Comparison of ENCODE assay signal across 14 cellular contexts in the genomic region with DNA sequence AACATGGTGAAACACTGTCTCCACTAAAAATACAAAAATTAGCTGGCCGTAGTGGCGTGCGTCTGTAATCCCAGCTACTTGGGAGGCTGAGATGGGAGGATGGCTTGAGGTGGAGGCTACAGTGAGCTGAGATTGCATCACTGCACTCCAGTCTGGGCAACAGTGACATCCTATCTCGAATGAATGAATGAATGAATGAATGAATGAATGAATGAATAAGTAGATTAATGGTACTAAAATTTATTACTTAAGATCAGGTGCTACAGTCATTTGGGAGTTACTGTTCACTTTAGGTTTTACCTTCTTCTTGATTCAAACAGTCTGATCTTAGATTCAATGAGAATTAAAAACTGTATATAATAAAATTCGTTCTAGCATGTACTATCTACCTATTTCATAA. TPM values are rescaled to one million over a fixed set of nuclear protein-coding genes. Genes with fewer than 3 reads are reported as not detected.
DNase-seq lines count a peak whose midpoint lies in the region; ATAC-seq, FAIRE-seq and TF ChIP-seq lines count a peak whose summit lies in the region.
"Had no signal": no experiment of that assay in that cellular context is flagged by ENCODE, and none has a peak within 500 bp of the region (broad histone marks: within the 10 kb centered on the region; RNA-seq: fewer than 3 reads in every experiment).

No MANE protein-coding gene starts in this region.

- H3K4me3 Mint-ChIP-seq in Calu3 (ENCODE audit: low read depth, unreplicated experiment): peak overlapping the region; percentile 48
- H3K4me3 Mint-ChIP-seq: CD4-positive, alpha-beta memory T cell had no signal

- CTCF ChIA-PET in Calu3 (lab: Charles Lee): interaction anchor here (1.0 kb wide), 1 partner anchor 54 kb away, joined by 3 read pairs; no protein-coding TSS in a partner anchor
- CTCF ChIA-PET in OCI-LY7 (lab: Charles Lee; ENCODE audit: unreplicated experiment): no interaction called here
- CTCF ChIA-PET in K562 (lab: Yijun Ruan, JAX; ENCODE audit: low intra/inter-chr PET ratio): interaction anchor here (0.5 kb wide), 1 partner anchor 11 kb away, joined by 3 read pairs; no protein-coding TSS in a partner anchor

- H3K4me3 ChIP-seq in OCI-LY7 (ENCODE audit: low read depth, low read length, poor library complexity, severe bottlenecking) (no peak overlapping the region), K562 (no peak overlapping the region), pancreas (no peak overlapping the region), tibial artery (no peak overlapping the region), transverse colon (no peak overlapping the region)
- H3K4me3 ChIP-seq: GM23248 had no signal

- no TSS peak for BruUV-seq in Calu3 (replicated peaks; lab: Mats Ljungman, UMichigan)
- TSS peak; percentile 1 for BruUV-seq in OCI-LY7 (replicated peaks; lab: Mats Ljungman, UMichigan)
- BruUV-seq in K562 (replicated peaks; lab: Mats Ljungman, UMichigan): no TSS peak

- no peaks in the 10 kb centered on the region for H3K9me3 Mint-ChIP-seq in Calu3 (ENCODE audit: low read depth, unreplicated experiment)
- H3K9me3 Mint-ChIP-seq: CD4-positive, alpha-beta memory T cell had no signal

- POLR2A ChIA-PET in OCI-LY7 (lab: Charles Lee) (no interaction called here), K562 (lab: Yijun Ruan, JAX) (no interaction called here)

- intact Hi-C loops in Calu3 (cut with micrococcal nuclease; ENCODE audit: unreplicated experiment) (loop anchor here (5.0 kb wide), 3 partner anchors 36 to 74 kb away; a partner anchor contains a TSS), OCI-LY7 (cut with micrococcal nuclease; ENCODE audit: unreplicated experiment) (no loop called here), K562 (cut with micrococcal nuclease) (no loop called here), pancreas (cut with DNase I) (no loop called here), tibial artery (cut with DNase I; ENCODE audit: low total_unique reads) (no loop called here), transverse colon (cut with DNase I; ENCODE audit: low total_unique reads) (no loop called here)

- TF ChIP-seq EP300 in K562 (IDR thresholded peaks at IDR 0.05; ENCODE audit: low read length) (no peak), transverse colon (IDR thresholded peaks at IDR 0.05; ENCODE audit: low read depth) (no peak)

- no peak overlapping the region for H3K27ac ChIP-seq in OCI-LY7 (ENCODE audit: low read depth, low read length, poor library complexity, severe bottlenecking)
- no peak overlapping the region for H3K27ac ChIP-seq in K562 (ENCODE audit: extremely low read depth, low read depth, low read length)
- H3K27ac ChIP-seq in pancreas: peak overlapping the region in 3 of 4 donors; percentile 17 to 64 (median 44)
- no peak overlapping the region for H3K27ac ChIP-seq in tibial artery
- H3K27ac ChIP-seq in transverse colon: no peak overlapping the region
- H3K27ac ChIP-seq: C4-2B, GM23248 had no signal

- WGBS in K562 (ENCODE audit: insufficient coverage, low coverage, missing lambda C conversion rate): 46% methylated on average over 5 of the region's 5 CpGs
- 52 to 54% methylated on average over 5 of the region's 5 CpGs for WGBS in pancreas, 2 donors
- WGBS in transverse colon (ENCODE audit: low coverage in 1 of 2), 2 donors: 87 to 88% methylated on average over 5 of the region's 5 CpGs

- FAIRE-seq in K562 (lab: Jason Lieb, UNC) (no peak), pancreas (lab: Jason Lieb, UNC) (no peak)
- FAIRE-seq: A204.1, G401.6 had no signal

- TF ChIP-seq RAD21 in K562 (CRISPR knock-in tag; conservative IDR thresholded peaks at IDR 0.05 in 1 of 2, IDR thresholded peaks at IDR 0.05 in 1 of 2): no peak

- no peaks in the 10 kb centered on the region for H3K36me3 Mint-ChIP-seq in Calu3 (ENCODE audit: insufficient read depth, unreplicated experiment)

- H3K9me2 ChIP-seq in OCI-LY7 (ENCODE audit: insufficient read depth, low read length): no peaks in the 10 kb centered on the region

- H3K27me3 Mint-ChIP-seq in Calu3 (ENCODE audit: unreplicated experiment): no peaks in the 10 kb centered on the region
- H3K27me3 Mint-ChIP-seq: CD4-positive, alpha-beta memory T cell had no signal

- H3K4me1 ChIP-seq in OCI-LY7 (ENCODE audit: insufficient read depth, low read length, poor library complexity, severe bottlenecking) (no peaks in the 10 kb centered on the region), K562 (replicated peaks in 1 of 2; ENCODE audit: control insufficient read depth in 2 of 2, insufficient read depth in 2 of 2, low read length in 2 of 2) (no peaks in the 10 kb centered on the region; a peak in 1 of 5 replicates), pancreas (peaks cover 20 to 30% (median 22%) of the 10 kb centered on the region in 3 donors), tibial artery (no peaks in the 10 kb centered on the region), transverse colon (peaks cover 0 to 6% (median 2%) of the 10 kb centered on the region in 4 donors)
- H3K4me1 ChIP-seq: BE2C had no signal

- TF ChIP-seq POLR2A in K562 (conservative IDR thresholded peaks at IDR 0.05): no peak
- TF ChIP-seq POLR2A in transverse colon (IDR thresholded peaks at IDR 0.05): no peak

- H3K9ac ChIP-seq in K562 (ENCODE audit: insufficient read depth in 1 of 2, low read depth in 2 of 2, low read length in 2 of 2): no peak overlapping the region
- H3K9ac ChIP-seq: GM23248 had no signal

- H3K36me3 ChIP-seq in OCI-LY7 (ENCODE audit: insufficient read depth, low read length): peaks cover 24% of the 10 kb centered on the region
- no peaks in the 10 kb centered on the region for H3K36me3 ChIP-seq in K562 (ENCODE audit: control insufficient read depth, insufficient read depth, low read length)
- no peaks in the 10 kb centered on the region for H3K36me3 ChIP-seq in pancreas
- peaks cover 0 to 6% (median 6%) of the 10 kb centered on the region in 3 donors for H3K36me3 ChIP-seq in tibial artery
- H3K36me3 ChIP-seq in transverse colon: no peaks in the 10 kb centered on the region
- H3K36me3 ChIP-seq: BE2C had no signal

- no peaks in the 10 kb centered on the region for H3K79me2 ChIP-seq in OCI-LY7 (ENCODE audit: insufficient read depth, low read depth, low read length)
- H3K79me2 ChIP-seq in K562 (ENCODE audit: control insufficient read depth, insufficient read depth, low read length): no peaks in the 10 kb centered on the region

- in situ Hi-C loops in K562 (cut with MboI) (no loop called here), transverse colon (cut with MboI; ENCODE audit: low pct_ligation_motif_present in 1 of 4, low pct_unique_long_range_greater_than_20kb in 1 of 4, low sequenced_read_pairs in 3 of 4) (no loop called here)

- peaks cover 30% of the 10 kb centered on the region for H3K4me1 Mint-ChIP-seq in Calu3 (ENCODE audit: low read depth, unreplicated experiment)

- ATAC-seq in K562: no peak
- ATAC-seq in pancreas: no peak

- H4K20me1 ChIP-seq in OCI-LY7 (ENCODE audit: insufficient read depth, low read length): no peaks in the 10 kb centered on the region
- H4K20me1 ChIP-seq in K562 (replicated peaks; ENCODE audit: control insufficient read depth, insufficient read depth, low read length): no peaks in the 10 kb centered on the region

- no peak for DNase-seq in Calu3
- no peak for DNase-seq in OCI-LY7 (ENCODE audit: low spot score)
- DNase-seq in K562 (ENCODE audit: extremely low read depth in 1 of 4, low spot score in 3 of 4): no peak
- DNase-seq in pancreas: no peak
- DNase-seq in tibial artery: no peak
- DNase-seq in transverse colon: no peak
- no peak for DNase-seq in hepatic stellate cell (ENCODE audit: low spot score)
- DNase-seq: BE2C; CD4-positive, alpha-beta memory T cell; DMS153 had no signal

- no peaks in the 10 kb centered on the region for H3K9me1 ChIP-seq in K562 (ENCODE audit: control insufficient read depth, insufficient read depth, low read length)

- H3K9me3 ChIP-seq in OCI-LY7 (ENCODE audit: low read length) (no peaks in the 10 kb centered on the region), K562 (replicated peaks; ENCODE audit: control insufficient read depth, insufficient read depth, low read depth, low read length) (no peaks in the 10 kb centered on the region), pancreas (no peaks in the 10 kb centered on the region), tibial artery (no peaks in the 10 kb centered on the region), transverse colon (no peaks in the 10 kb centered on the region)
- H3K9me3 ChIP-seq: BE2C had no signal

- no peak for TF ChIP-seq CTCF in Calu3 (IDR thresholded peaks at IDR 0.05; ENCODE audit: unreplicated experiment)
- TF ChIP-seq CTCF in OCI-LY7 (conservative IDR thresholded peaks at IDR 0.05; ENCODE audit: low read length): no peak
- TF ChIP-seq CTCF in K562 (IDR thresholded peaks at IDR 0.05 in 2 of 3, conservative IDR thresholded peaks at IDR 0.05 in 1 of 3; ENCODE audit: insufficient read depth in 2 of 3, low read depth in 1 of 3, low read length in 3 of 3): no peak
- no peak for TF ChIP-seq CTCF in pancreas (IDR thresholded peaks at IDR 0.05)
- TF ChIP-seq CTCF in tibial artery (IDR thresholded peaks at IDR 0.05): no peak
- no peak for TF ChIP-seq CTCF in transverse colon (IDR thresholded peaks at IDR 0.05)

- no peaks in the 10 kb centered on the region for H3K27me3 ChIP-seq in K562 (ENCODE audit: control insufficient read depth in 2 of 2, insufficient read depth in 2 of 2, low read length in 2 of 2)
- H3K27me3 ChIP-seq in pancreas: no peaks in the 10 kb centered on the region
- H3K27me3 ChIP-seq in tibial artery: no peaks in the 10 kb centered on the region
- no peaks in the 10 kb centered on the region for H3K27me3 ChIP-seq in transverse colon
- H3K27me3 ChIP-seq: BE2C had no signal

- no peak overlapping the region for H3K4me2 ChIP-seq in OCI-LY7 (ENCODE audit: low read length)
- no peak overlapping the region for H3K4me2 ChIP-seq in K562 (ENCODE audit: insufficient read depth, low read length)

- H2AFZ ChIP-seq in OCI-LY7 (ENCODE audit: low read length) (no peak overlapping the region), K562 (ENCODE audit: low read depth, low read length) (no peak overlapping the region)
- H2AFZ ChIP-seq: GM23248 had no signal

- H3K27ac Mint-ChIP-seq in Calu3 (ENCODE audit: unreplicated experiment): peak overlapping the region; percentile 17

RNA-seq across cellular contexts. Expression of a gene that starts 31.6 kb away (rescaled TPM):
- total RNA-seq in Calu3 (2022): 19.7 and 20.8 TPM in 2 replicates
- total RNA-seq in OCI-LY7 (2014; rRNA removed; shearing (Covaris generic)): 14.7 and 15.5 TPM in 2 replicates
- 23.5 and 27.9 TPM in 2 replicates for total RNA-seq in OCI-LY7 (2022)
- 4.0 and 23.3 TPM in 2 replicates for total RNA-seq in K562 (2011; cell fraction: chromatin; rRNA removed; ENCODE audit: low replicate concordance)
- 3.0 and 4.3 TPM in 2 replicates for total RNA-seq in K562 (2011; cell fraction: nucleolus; rRNA removed)
- 7.2 and 7.7 TPM in 2 replicates for total RNA-seq in K562 (2011; cell fraction: nucleoplasm; rRNA removed)
- total RNA-seq in K562 (2014; rRNA removed): 11.3 and 11.7 TPM in 2 replicates
- 25.6 and 27.7 TPM in 2 replicates for total RNA-seq in K562 (2014; rRNA removed; fragmentation: Illumina TruSeq; extraction: Trizol)
- total RNA-seq in K562 (2015; rRNA removed; fragmentation: Illumina TruSeq; extraction: Trizol): 16.0 and 18.0 TPM in 2 replicates
- 15.7 and 19.0 TPM in 2 replicates for total RNA-seq in K562 (2021)
- 13.7 and 20.1 TPM in 2 replicates for polyA plus RNA-seq in K562 (2011; rRNA removed)
- 2.0 and 6.1 TPM in 2 replicates for polyA plus RNA-seq in K562 (2011; cell fraction: cytosol; rRNA removed)
- 2.8 and 5.5 TPM in 2 replicates for polyA plus RNA-seq in K562 (2011; cell fraction: nucleus; rRNA removed)
- 8.0 and 14.1 TPM in 2 replicates for polyA plus RNA-seq in K562 (2012)
- 13.2 and 14.9 TPM in 2 replicates for polyA plus RNA-seq in K562 (2014; fragmentation: Illumina TruSeq; extraction: Trizol)
- polyA plus RNA-seq in K562 (2014; fragmentation: Nextera tagmentation; extraction: Ambion mirVana): 10 to 100 TPM; 16.2 to 23.8 TPM
- 9.3 and 9.9 TPM in 2 replicates for polyA plus RNA-seq in K562 (2014; rRNA removed)
- 39.8 and 48.7 TPM in 2 replicates for polyA minus RNA-seq in K562 (2011; rRNA and poly(A)+ RNA removed)
- polyA minus RNA-seq in K562 (2011; cell fraction: cytosol; rRNA and poly(A)+ RNA removed): 7.3 and 8.8 TPM in 2 replicates
- polyA minus RNA-seq in K562 (2011; cell fraction: nucleus; rRNA and poly(A)+ RNA removed): 3.1 and 7.4 TPM in 2 replicates
- total RNA-seq in pancreas: 10 to 100 TPM in 1 of 6 donors, 1 to 10 TPM in 5; 4.3 to 11.0 (median 7.6) TPM
- polyA plus RNA-seq in pancreas: 1 to 10 TPM; 4.0 to 6.6 TPM
- 10 to 100 TPM in 1 of 4 donors, 1 to 10 TPM in 3; 3.8 to 17.2 (median 7.2) TPM for total RNA-seq in transverse colon

RNA-seq across cellular contexts. Expression of a gene that starts 54.6 kb away (rescaled TPM):
- total RNA-seq in Calu3 (2022) (26.2 and 27.0 TPM in 2 replicates), OCI-LY7 (2022) (35.4 and 45.4 TPM in 2 replicates), K562 (2014; rRNA removed) (5.6 and 6.9 TPM in 2 replicates), K562 (2014; rRNA removed; fragmentation: Illumina TruSeq; extraction: Trizol) (7.3 and 8.0 TPM in 2 replicates), K562 (2015; rRNA removed; fragmentation: Illumina TruSeq; extraction: Trizol) (6.0 and 6.5 TPM in 2 replicates), K562 (2021) (6.5 and 6.9 TPM in 2 replicates), pancreas (10 to 100 TPM in 5 of 6 donors, 1 to 10 TPM in 1; 8.9 to 14.3 (median 11.4) TPM), transverse colon (10 to 100 TPM in 3 of 4 donors, 1 to 10 TPM in 1; 7.6 to 23.9 (median 20.1) TPM)
- total RNA-seq in OCI-LY7 (2014; rRNA removed; shearing (Covaris generic)): 19.4 and 21.0 TPM in 2 replicates
- 5.0 and 9.6 TPM in 2 replicates for total RNA-seq in K562 (2011; cell fraction: chromatin; rRNA removed; ENCODE audit: low replicate concordance)
- 4.3 and 5.8 TPM in 2 replicates for total RNA-seq in K562 (2011; cell fraction: nucleolus; rRNA removed)
- 9.2 and 12.7 TPM in 2 replicates for total RNA-seq in K562 (2011; cell fraction: nucleoplasm; rRNA removed)
- polyA plus RNA-seq in K562 (2011; rRNA removed) (3.9 and 4.9 TPM in 2 replicates), K562 (2014; fragmentation: Illumina TruSeq; extraction: Trizol) (4.9 and 6.0 TPM in 2 replicates), K562 (2014; fragmentation: Nextera tagmentation; extraction: Ambion mirVana) (1 to 10 TPM; 2.2 to 2.8 TPM), K562 (2014; rRNA removed) (4.7 and 5.2 TPM in 2 replicates), pancreas (10 to 100 TPM in 1 of 2 donors, 1 to 10 TPM in 1; 5.7 to 10.7 TPM)
- 2.4 and 3.8 TPM in 2 replicates for polyA plus RNA-seq in K562 (2011; cell fraction: cytosol; rRNA removed)
- 1.6 and 2.6 TPM in 2 replicates for polyA plus RNA-seq in K562 (2011; cell fraction: nucleus; rRNA removed)
- polyA plus RNA-seq in K562 (2012): 4.5 and 7.9 TPM in 2 replicates
- 2.7 and 3.4 TPM in 2 replicates for polyA minus RNA-seq in K562 (2011; rRNA and poly(A)+ RNA removed)
- 2.0 and 2.5 TPM in 2 replicates for polyA minus RNA-seq in K562 (2011; cell fraction: cytosol; rRNA and poly(A)+ RNA removed)
- polyA minus RNA-seq in K562 (2011; cell fraction: nucleus; rRNA and poly(A)+ RNA removed): 2.7 TPM in 2 replicates

Comparison
In these comparisons a context has a peak if more than half of its experiments do, and no peak if none do; other contexts are left out.
1. H3K27ac ChIP-seq: peak in pancreas (3 of 4); none in OCI-LY7 (single experiment), K562 (single experiment), tibial artery (0 of 2) and transverse colon (0 of 4).